ENCODE assay signal across 8 cellular contexts in the genomic region with DNA sequence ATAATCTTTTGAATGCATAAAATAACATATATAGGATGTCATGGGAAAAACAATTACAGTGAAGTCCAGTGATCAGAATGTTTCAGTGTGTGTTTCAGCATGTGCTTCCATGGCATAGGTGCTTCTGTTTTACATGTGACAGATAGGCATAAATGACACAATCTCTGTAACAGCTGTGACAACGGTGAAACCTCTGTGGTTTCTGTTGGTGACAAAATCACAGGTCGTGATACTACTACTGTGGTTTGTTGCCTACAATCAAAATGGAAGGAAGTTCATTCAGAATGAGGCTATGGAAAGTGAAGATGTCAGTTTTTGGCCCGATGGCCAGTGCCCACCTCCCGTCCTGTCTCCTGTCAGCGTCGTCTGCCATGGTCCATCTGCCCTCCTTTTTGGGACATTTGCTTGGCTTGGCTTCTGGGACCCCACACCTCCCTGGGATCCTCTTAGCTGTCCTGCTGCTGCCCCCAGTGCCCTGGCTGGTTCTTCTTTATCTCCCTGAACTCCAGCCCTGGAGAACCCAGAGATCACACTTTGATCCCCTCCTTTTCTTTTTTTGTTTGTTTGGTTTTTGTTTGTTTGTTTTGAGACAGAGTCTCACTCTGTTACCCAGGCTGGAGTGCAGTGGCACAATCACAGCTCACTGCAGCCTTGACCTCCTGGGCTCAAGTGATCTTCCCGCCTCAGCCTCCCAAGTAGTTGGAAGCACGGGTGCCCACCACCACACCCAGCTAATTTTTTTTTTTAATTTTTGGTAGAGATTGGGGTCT.
DNase-seq lines count a peak whose midpoint lies in the region; ATAC-seq, FAIRE-seq and TF ChIP-seq lines count a peak whose summit lies in the region.

No MANE protein-coding gene starts in this region.

- H3K9me3 ChIP-seq in Caco-2 (no peaks in the 10 kb centered on the region), Loucy (ENCODE audit: insufficient read depth, low read depth, low read length) (no peaks in the 10 kb centered on the region), keratinocyte (ENCODE audit: control insufficient read depth, low read depth, low read length) (no peaks in the 10 kb centered on the region), small intestine (ENCODE audit: control insufficient read depth, low read depth) (no peaks in the 10 kb centered on the region), neural progenitor cell (ENCODE audit: low read depth) (no peaks in the 10 kb centered on the region)

- no peak for DNase-seq in Caco-2
- DNase-seq in keratinocyte (ENCODE audit: low read depth, low spot score): no peak
- no peak for DNase-seq in HFFc6
- DNase-seq in effector CD8-positive, alpha-beta T cell (lab: John Stamatoyannopoulos, UW): no peak
- no peak for DNase-seq in small intestine
- no peak for DNase-seq in neural progenitor cell (ENCODE audit: low spot score)

- intact Hi-C loops in Caco-2 (cut with micrococcal nuclease; ENCODE audit: unreplicated experiment): no loop called here

- ATAC-seq in GM21381 (IDR thresholded peaks at IDR 0.05; ENCODE audit: unreplicated experiment): peak; percentile 70

- CTCF ChIA-PET in Caco-2 (lab: Charles Lee): no interaction called here

- H4K20me1 ChIP-seq in Loucy (ENCODE audit: insufficient read depth, low read length, poor library complexity, severe bottlenecking) (no peaks in the 10 kb centered on the region), keratinocyte (ENCODE audit: control insufficient read depth, extremely low read depth, insufficient read depth, low read length) (no peaks in the 10 kb centered on the region), neural progenitor cell (ENCODE audit: low read depth) (no peaks in the 10 kb centered on the region)

- no peaks in the 10 kb centered on the region for H3K9me2 ChIP-seq in Loucy (replicated peaks; ENCODE audit: low read depth, low read length)

- no peaks in the 10 kb centered on the region for H3K36me3 ChIP-seq in Caco-2 (ENCODE audit: control insufficient read depth, insufficient read depth, low read length)
- H3K36me3 ChIP-seq in Loucy (ENCODE audit: insufficient read depth, low read length): no peaks in the 10 kb centered on the region
- peaks cover 7 to 9% of the 10 kb centered on the region in 2 experiments for H3K36me3 ChIP-seq in keratinocyte (ENCODE audit: control insufficient read depth in 2 of 2, extremely low read depth in 1 of 2, insufficient read depth in 2 of 2, low read length in 2 of 2)
- H3K36me3 ChIP-seq in small intestine (ENCODE audit: control insufficient read depth in 2 of 2, insufficient read depth in 2 of 2, low read length in 2 of 2): peaks cover 2% of the 10 kb centered on the region in 2 donors
- no peaks in the 10 kb centered on the region for H3K36me3 ChIP-seq in neural progenitor cell

- H3K4me2 ChIP-seq in Loucy (ENCODE audit: low read depth, low read length, poor library complexity, severe bottlenecking): peak overlapping the region; percentile 74
- peak overlapping the region; percentile 96 for H3K4me2 ChIP-seq in keratinocyte (ENCODE audit: control insufficient read depth, extremely low read depth, insufficient read depth, low read depth, low read length)
- no peak overlapping the region for H3K4me2 ChIP-seq in neural progenitor cell

- no peaks in the 10 kb centered on the region for H3K36me3 Mint-ChIP-seq in Caco-2 (ENCODE audit: insufficient read depth, unreplicated experiment)
- H3K36me3 Mint-ChIP-seq in HFFc6 (ENCODE audit: low read depth): 0 out of 2 replicates have a peak, but pooled peaks cover 10% of the 10 kb centered on the region
- H3K36me3 Mint-ChIP-seq in neural progenitor cell: no peaks in the 10 kb centered on the region

- H3K27ac ChIP-seq in keratinocyte (ENCODE audit: control insufficient read depth, insufficient read depth, low read length) (peak overlapping the region; percentile 97), small intestine (ENCODE audit: low read depth in 1 of 2, low read length in 1 of 2) (no peak overlapping the region), neural progenitor cell (no peak overlapping the region)

- no peak for TF ChIP-seq CTCF in Caco-2 (IDR thresholded peaks at IDR 0.05; ENCODE audit: insufficient read depth in 1 of 2, low read depth in 1 of 2, low read length in 1 of 2, severe bottlenecking in 1 of 2, unreplicated experiment in 1 of 2)
- TF ChIP-seq CTCF in Loucy (conservative IDR thresholded peaks at IDR 0.05; ENCODE audit: low read length): no peak
- TF ChIP-seq CTCF in keratinocyte (optimal IDR thresholded peaks at IDR 0.05 in 1 of 3, IDR thresholded peaks at IDR 0.05 in 1 of 3, conservative IDR thresholded peaks at IDR 0.05 in 1 of 3; ENCODE audit: extremely low read depth in 1 of 3, insufficient read depth in 2 of 3, low read length in 3 of 3): no peak
- no peak for TF ChIP-seq CTCF in HFFc6 (IDR thresholded peaks at IDR 0.05)
- no peak for TF ChIP-seq CTCF in neural progenitor cell (IDR thresholded peaks at IDR 0.05)

- POLR2A ChIA-PET in Caco-2 (lab: Charles Lee): no interaction called here

- H3K27ac Mint-ChIP-seq in Caco-2 (ENCODE audit: unreplicated experiment) (peak overlapping the region; percentile 14), HFFc6 (no peak overlapping the region), neural progenitor cell (no peak overlapping the region)

- BruUV-seq in Caco-2 (replicated peaks; lab: Mats Ljungman, UMichigan): no TSS peak

- no peaks in the 10 kb centered on the region for H3K9me1 ChIP-seq in keratinocyte (ENCODE audit: control insufficient read depth, extremely low read depth, insufficient read depth, low read length)

- H3K4me3 ChIP-seq in Caco-2 (ENCODE audit: low read depth, low read length) (no peak overlapping the region), Loucy (ENCODE audit: low read length, poor library complexity, severe bottlenecking) (peak overlapping the region; percentile 57), keratinocyte (ENCODE audit: control insufficient read depth in 2 of 3, extremely low read depth in 1 of 3, insufficient read depth in 2 of 3, low read depth in 1 of 3, low read length in 3 of 3) (peak overlapping the region in 2 of 3 experiments; percentile 88 to 91), small intestine (ENCODE audit: low read depth in 1 of 2, low read length in 2 of 2) (no peak overlapping the region), neural progenitor cell (no peak overlapping the region)

- H3K27me3 Mint-ChIP-seq in Caco-2 (ENCODE audit: insufficient read depth, unreplicated experiment) (no peaks in the 10 kb centered on the region), HFFc6 (ENCODE audit: insufficient read depth) (peaks cover 2% of the 10 kb centered on the region; the same call in 1 of the 2 replicates), neural progenitor cell (ENCODE audit: insufficient read depth, low read depth) (peaks cover 2% of the 10 kb centered on the region)

- FAIRE-seq in keratinocyte (lab: Jason Lieb, UNC) (no peak), small intestine (lab: Jason Lieb, UNC) (no peak)

- peaks cover 22% of the 10 kb centered on the region for H3K4me1 ChIP-seq in Caco-2
- peaks cover 12% of the 10 kb centered on the region for H3K4me1 ChIP-seq in Loucy (ENCODE audit: insufficient read depth, low read length, poor library complexity, severe bottlenecking)
- H3K4me1 ChIP-seq in keratinocyte (ENCODE audit: control insufficient read depth, extremely low read depth, insufficient read depth, low read length): peaks cover 38% of the 10 kb centered on the region
- H3K4me1 ChIP-seq in small intestine (ENCODE audit: control insufficient read depth in 2 of 2, insufficient read depth in 1 of 2, low read depth in 1 of 2, low read length in 1 of 2): peaks cover 0 to 2% of the 10 kb centered on the region in 2 donors
- H3K4me1 ChIP-seq in neural progenitor cell: no peaks in the 10 kb centered on the region

- H2AFZ ChIP-seq in Loucy (ENCODE audit: low read length) (no peak overlapping the region), keratinocyte (ENCODE audit: control insufficient read depth, low read length) (peak overlapping the region; percentile 12), neural progenitor cell (replicated peaks) (no peak overlapping the region)

- WGBS in small intestine, 3 donors: 64 to 72% (median 65%) methylated on average over 8 of the region's 8 CpGs

- H3K4me1 Mint-ChIP-seq in Caco-2 (ENCODE audit: low read depth, unreplicated experiment) (peaks cover 30% of the 10 kb centered on the region), HFFc6 (ENCODE audit: low read depth) (peaks cover 21% of the 10 kb centered on the region), neural progenitor cell (peaks cover 2% of the 10 kb centered on the region)

- H3K4me3 Mint-ChIP-seq in Caco-2 (ENCODE audit: unreplicated experiment) (no peak overlapping the region), HFFc6 (no peak overlapping the region), neural progenitor cell (no peak overlapping the region)

- dilution Hi-C loops in keratinocyte (cut with MboI; ENCODE audit: extremely low pct_ligation_motif_present, low sequenced_read_pairs): no loop called here

- H3F3A ChIP-seq in Loucy (ENCODE audit: low read depth) (no peaks in the 10 kb centered on the region), neural progenitor cell (ENCODE audit: low read depth) (no peaks in the 10 kb centered on the region)

- H3K9me3 Mint-ChIP-seq in Caco-2 (ENCODE audit: unreplicated experiment) (no peaks in the 10 kb centered on the region), HFFc6 (no peaks in the 10 kb centered on the region), neural progenitor cell (no peaks in the 10 kb centered on the region)

- H3K9ac ChIP-seq in Loucy (ENCODE audit: low read depth, low read length, poor library complexity, severe bottlenecking) (no peak overlapping the region), keratinocyte (ENCODE audit: control insufficient read depth, extremely low read depth, insufficient read depth, low read length) (peak overlapping the region; percentile 88), neural progenitor cell (no peak overlapping the region)

- no peaks in the 10 kb centered on the region for H3K27me3 ChIP-seq in Caco-2 (replicated peaks; ENCODE audit: control insufficient read depth, insufficient read depth, low read length)
- no peaks in the 10 kb centered on the region for H3K27me3 ChIP-seq in Loucy (ENCODE audit: insufficient read depth, low read length, poor library complexity, severe bottlenecking)
- H3K27me3 ChIP-seq in keratinocyte (ENCODE audit: control insufficient read depth, extremely low read depth, insufficient read depth, low read length): no peaks in the 10 kb centered on the region
- no peaks in the 10 kb centered on the region for H3K27me3 ChIP-seq in small intestine (ENCODE audit: control insufficient read depth in 2 of 2, insufficient read depth in 2 of 2, low read length in 2 of 2)
- H3K27me3 ChIP-seq in neural progenitor cell: no peaks in the 10 kb centered on the region

- H3K79me2 ChIP-seq in Loucy (ENCODE audit: insufficient read depth, low read length) (no peaks in the 10 kb centered on the region), keratinocyte (ENCODE audit: control insufficient read depth, insufficient read depth, low read length) (peaks cover 17% of the 10 kb centered on the region), neural progenitor cell (ENCODE audit: low read depth) (no peaks in the 10 kb centered on the region)

Comparison
In these comparisons a context has a peak if more than half of its experiments do, and no peak if none do; other contexts are left out.
1. H3K4me3 ChIP-seq: peak in Loucy (single experiment) and keratinocyte (2 of 3); none in Caco-2 (single experiment), small intestine (0 of 2) and neural progenitor cell (single experiment).